2 cellular contexts compared by ENCODE assay signal in genomic region chr2:8599421-8600242, GRCh38.
TF ChIP-seq lines count a peak whose summit lies in the region.

No MANE protein-coding gene starts in this region.

TF ChIP-seq in IMR-90, 13 proteins besides CTCF, POLR2A, EP300 and RAD21 (continued from another document):
- TF ChIP-seq ELK1 (IDR thresholded peaks at IDR 0.05; ENCODE audit: borderline replicate concordance, low read depth, low read length) (no peak), NFE2L2 (IDR thresholded peaks at IDR 0.05; ENCODE audit: low read depth, low read length) (no peak), FOS (IDR thresholded peaks at IDR 0.05; ENCODE audit: low read depth, low read length) (no peak), BHLHE40 (IDR thresholded peaks at IDR 0.05; ENCODE audit: low read depth, low read length) (no peak), SMC3 (IDR thresholded peaks at IDR 0.05; ENCODE audit: low read depth, low read length) (no peak), CHD1 (IDR thresholded peaks at IDR 0.05; ENCODE audit: low read depth, low read length) (no peak)

TF ChIP-seq in liver, 16 proteins besides CTCF, POLR2A, EP300 and RAD21 (continued from another document):
- TF ChIP-seq ZBTB33 (IDR thresholded peaks at IDR 0.05) (no peak), NR2F2 (IDR thresholded peaks at IDR 0.05) (no peak)
